8 cellular contexts compared by ENCODE assay signal in the genomic region with DNA sequence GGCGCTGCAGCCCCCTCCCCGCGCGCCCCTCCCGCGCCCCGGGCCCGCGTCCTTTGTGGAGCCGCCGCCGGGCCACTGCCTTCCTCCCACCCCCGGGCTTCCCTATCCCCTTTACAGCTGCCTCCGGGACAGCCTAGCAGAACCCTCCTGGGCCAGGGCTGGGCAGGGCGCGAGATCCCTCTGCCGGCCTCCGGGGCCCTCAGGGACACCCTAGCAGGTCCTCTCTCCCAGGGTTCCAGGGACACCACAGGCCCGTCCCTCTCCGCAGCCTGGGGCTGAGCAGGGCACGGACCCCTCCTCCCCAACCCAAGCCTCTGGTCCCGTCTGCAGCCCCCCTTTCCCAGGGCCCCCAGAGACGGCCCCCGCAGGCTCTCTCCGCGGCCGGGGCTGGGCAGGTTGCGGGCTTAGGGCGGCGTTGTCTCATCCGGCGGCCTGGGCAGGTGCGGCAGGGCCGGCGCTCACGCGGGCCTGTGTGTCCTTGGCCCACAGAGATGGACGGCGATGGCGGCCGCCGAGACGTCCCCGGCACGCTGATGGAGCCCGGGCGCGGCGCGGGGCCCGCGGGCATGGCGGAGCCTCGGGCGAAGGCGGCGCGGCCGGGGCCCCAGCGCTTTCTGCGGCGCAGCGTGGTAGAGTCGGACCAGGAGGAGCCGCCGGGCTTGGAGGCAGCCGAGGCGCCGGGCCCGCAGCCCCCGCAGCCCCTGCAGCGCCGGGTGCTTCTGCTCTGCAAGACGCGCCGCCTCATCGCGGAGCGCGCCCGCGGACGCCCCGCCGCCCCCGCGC. TPM values are rescaled to one million over a fixed set of nuclear protein-coding genes. Genes with fewer than 3 reads are reported as not detected.
DNase-seq lines count a peak whose midpoint lies in the region; ATAC-seq and TF ChIP-seq lines count a peak whose summit lies in the region.

No MANE protein-coding gene starts in this region.

- intact Hi-C loops in Panc1 (cut with micrococcal nuclease; ENCODE audit: unreplicated experiment), result no loop called here

- H3K9me3 Mint-ChIP-seq in endothelial cell (ENCODE audit: unreplicated experiment) (no peaks in the 10 kb centered on the region), osteocyte (ENCODE audit: unreplicated experiment) (no peaks in the 10 kb centered on the region)

- H3K4me1 Mint-ChIP-seq in endothelial cell (ENCODE audit: unreplicated experiment) (no peaks in the 10 kb centered on the region), osteocyte (ENCODE audit: unreplicated experiment) (peaks cover 3% of the 10 kb centered on the region)

- peak; percentile 80 for ATAC-seq in Panc1

- peak overlapping the region; percentile 40 to 41 for H3K4me3 ChIP-seq in Panc1 (ENCODE audit: low read depth in 2 of 2, low read length in 2 of 2)

- H3K27ac ChIP-seq in Panc1 (ENCODE audit: low read length), result no peak overlapping the region

- H3K27me3 ChIP-seq in Panc1 (ENCODE audit: control insufficient read depth, insufficient read depth, low read length), result no peaks in the 10 kb centered on the region

- H3K36me3 Mint-ChIP-seq in endothelial cell (ENCODE audit: low read depth, unreplicated experiment), result peaks cover 4% of the 10 kb centered on the region
- no peaks in the 10 kb centered on the region for H3K36me3 Mint-ChIP-seq in osteocyte (ENCODE audit: unreplicated experiment)

- no peaks in the 10 kb centered on the region for H3K9me3 ChIP-seq in Panc1 (ENCODE audit: control insufficient read depth, insufficient read depth, low read depth, low read length)

- TF ChIP-seq CTCF in GM10266 (IDR thresholded peaks at IDR 0.05; ENCODE audit: control insufficient read depth, insufficient read depth, low read depth, missing control alignments) (no peak), Panc1 (IDR thresholded peaks at IDR 0.05) (no peak), endothelial cell (IDR thresholded peaks at IDR 0.05; ENCODE audit: unreplicated experiment) (no peak), osteocyte (IDR thresholded peaks at IDR 0.05) (no peak)

- no TSS peak for BruUV-seq in Panc1 (replicated peaks; lab: Mats Ljungman, UMichigan)

- no peak overlapping the region for H3K27ac Mint-ChIP-seq in endothelial cell (ENCODE audit: unreplicated experiment)
- no peak overlapping the region for H3K27ac Mint-ChIP-seq in osteocyte (ENCODE audit: unreplicated experiment)

- H3K4me3 Mint-ChIP-seq in endothelial cell (ENCODE audit: unreplicated experiment) (no peak overlapping the region), osteocyte (ENCODE audit: unreplicated experiment) (peak overlapping the region; percentile 60)

- H3K4me1 ChIP-seq in Panc1 (ENCODE audit: control insufficient read depth, insufficient read depth, low read length), result no peaks in the 10 kb centered on the region; the same call in 1 of the 2 replicates

- POLR2A ChIA-PET in Panc1 (lab: Charles Lee), result no interaction called here

- in situ Hi-C loops in Panc1 (cut with HindIII; ENCODE audit: low pct_unique_long_range_greater_than_20kb, low sequenced_read_pairs), result no loop called here

- no peaks in the 10 kb centered on the region for H3K36me3 ChIP-seq in Panc1 (ENCODE audit: control insufficient read depth, insufficient read depth, low read length)

- H3K27me3 Mint-ChIP-seq in endothelial cell (ENCODE audit: unreplicated experiment), result peaks cover 34% of the 10 kb centered on the region
- peaks cover 72% of the 10 kb centered on the region for H3K27me3 Mint-ChIP-seq in osteocyte (ENCODE audit: unreplicated experiment)

- peak; percentile 75 for DNase-seq in GM10266 (ENCODE audit: extremely low spot score)
- DNase-seq in Panc1 (ENCODE audit: low read depth, low spot score), result no peak
- DNase-seq in endothelial cell (ENCODE audit: low spot score), result peak; percentile 32
- DNase-seq in osteocyte (ENCODE audit: extremely low spot score, unreplicated experiment), result no peak
- no peak for DNase-seq in cerebellar cortex (ENCODE audit: low spot score)
- DNase-seq in UCSD-AML1 (lab: John Stamatoyannopoulos, UW; ENCODE audit: unreplicated experiment), result no peak
- no peak for DNase-seq in NCI-H1694 (lab: John Stamatoyannopoulos, UW)
- no peak for DNase-seq in NCI-H510A treated with DMSO at 0.1 percent for 48 hours (lab: John Stamatoyannopoulos, UW)

- CTCF ChIA-PET in Panc1 (lab: Charles Lee), result no interaction called here

RNA-seq across cellular contexts. Expression of gene WNK2, which starts 0.7 kb away (rescaled TPM):
- total RNA-seq in Panc1 (2021; ENCODE audit: unreplicated experiment) (13.7 TPM), endothelial cell (ENCODE audit: unreplicated experiment) (0.82 TPM), osteocyte (not detected in 2 replicates)
- polyA plus RNA-seq in Panc1 (2012; ENCODE audit: insufficient read length), result 20.5 TPM

RNA-seq across cellular contexts. Expression of gene NINJ1, which starts 50.6 kb away (rescaled TPM):
- total RNA-seq in Panc1 (2021; ENCODE audit: unreplicated experiment) (26.7 TPM), endothelial cell (ENCODE audit: unreplicated experiment) (34.2 TPM), osteocyte (28.1 and 32.9 TPM in 2 replicates)
- polyA plus RNA-seq in Panc1 (2012; ENCODE audit: insufficient read length), result 57.4 TPM

Comparison
In these comparisons a context has a peak if more than half of its experiments do, and no peak if none do; other contexts are left out.
1. DNase-seq: peak in GM10266 (single experiment) and endothelial cell (single experiment); none in Panc1 (single experiment), osteocyte (single experiment), cerebellar cortex (single experiment), UCSD-AML1 (single experiment), NCI-H1694 (single experiment) and NCI-H510A treated with DMSO at 0.1 percent for 48 hours (single experiment).